In the genomic region with DNA sequence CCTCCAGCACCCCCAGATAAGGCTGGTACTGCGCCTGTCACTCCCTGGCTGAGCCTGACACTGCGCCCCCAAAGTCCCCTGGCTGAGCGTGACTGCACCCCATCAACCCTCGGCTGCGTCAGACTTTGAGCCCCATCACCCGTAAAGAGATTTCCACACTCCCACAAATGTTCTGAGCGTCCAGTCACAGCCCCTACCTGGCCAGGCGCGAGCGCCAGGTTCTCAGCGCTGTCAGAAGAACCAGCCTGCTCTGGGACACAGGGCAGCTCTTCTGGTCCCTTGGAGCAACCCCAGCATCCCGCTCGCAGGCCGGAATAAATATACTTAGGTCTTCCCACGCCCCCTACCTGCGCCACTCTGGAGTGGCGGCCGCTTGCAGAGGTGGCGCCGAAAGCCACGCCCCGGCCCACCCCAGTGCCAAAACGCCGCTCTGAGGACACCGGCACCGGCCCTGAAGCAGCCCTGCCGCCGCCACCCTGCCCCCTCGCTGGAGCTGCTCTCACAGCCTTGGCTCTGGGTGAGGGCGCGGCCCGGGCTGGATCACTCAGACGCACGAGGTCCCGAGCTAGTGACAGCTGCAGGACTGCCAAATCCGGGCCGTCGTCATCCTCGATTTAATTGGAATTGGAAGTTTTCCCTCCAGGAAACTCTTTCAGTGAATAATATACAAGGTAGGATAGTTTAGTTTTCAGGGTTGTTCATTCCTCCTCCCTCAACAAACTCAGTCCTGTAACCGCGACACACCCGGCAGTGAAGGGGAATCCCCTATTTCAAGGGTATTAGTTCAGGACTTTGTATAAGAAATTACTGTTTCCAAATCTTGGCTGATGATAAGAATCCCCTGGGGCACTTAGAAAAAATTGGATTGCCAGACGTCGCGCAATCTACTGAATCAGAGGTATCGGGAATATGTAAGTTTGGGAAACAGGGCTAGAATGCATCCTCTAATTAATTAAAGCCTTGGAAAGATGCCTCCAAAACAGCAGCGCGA, we compare ENCODE assay signal across 8 cellular contexts. TPM values are rescaled to one million over a fixed set of nuclear protein-coding genes. Genes with fewer than 3 reads are reported as not detected.
DNase-seq lines count a peak whose midpoint lies in the region; ATAC-seq, FAIRE-seq and TF ChIP-seq lines count a peak whose summit lies in the region.

No MANE protein-coding gene starts in this region.

- BruUV-seq in endothelial cell of umbilical vein (replicated peaks; lab: Mats Ljungman, UMichigan) = no TSS peak

- H3K9me3 ChIP-seq in endothelial cell of umbilical vein (replicated peaks; ENCODE audit: control insufficient read depth, insufficient read depth, low read length) (no peaks in the 10 kb centered on the region), mucosa of descending colon (no peaks in the 10 kb centered on the region)

- H3K4me2 ChIP-seq in endothelial cell of umbilical vein (ENCODE audit: insufficient read depth, low read length) = peak overlapping the region; percentile 92

- H3K9me1 ChIP-seq in endothelial cell of umbilical vein (replicated peaks; ENCODE audit: control insufficient read depth, extremely low read depth, insufficient read depth, low read length) = no peaks in the 10 kb centered on the region

- no peaks in the 10 kb centered on the region for H4K20me1 ChIP-seq in endothelial cell of umbilical vein (replicated peaks; ENCODE audit: control insufficient read depth, extremely low read depth, insufficient read depth, low read length)

- no peak overlapping the region for H3K27ac ChIP-seq in endothelial cell of umbilical vein (ENCODE audit: insufficient read depth, low read depth, low read length)

- CTCF ChIA-PET in activated CD8-positive, alpha-beta memory T cell treated with anti-CD3 and anti-CD28 coated beads, Interleukin-2, amount 10 ng/mL, durations not matched to agents 7 days and 5 days (lab: Charles Lee) = interaction anchor here (0.6 to 5.5 kb wide), 28 partner anchors 11 to 483 kb away, joined by 3 to 75 read pairs (median 4); no protein-coding TSS in a partner anchor
- CTCF ChIA-PET in endothelial cell of umbilical vein (lab: Charles Lee) = interaction anchor here (0.6 to 6.4 kb wide), 17 partner anchors 8 to 1129 kb away, joined by 3 to 58 read pairs (median 6); no protein-coding TSS in a partner anchor

- H3K4me3 ChIP-seq in endothelial cell of umbilical vein (replicated peaks in 1 of 3; ENCODE audit: insufficient read depth in 1 of 3, low read depth in 1 of 3, low read length in 3 of 3) = peak overlapping the region; percentile 25 to 51 (median 47)
- peak overlapping the region; percentile 69 for H3K4me3 ChIP-seq in mucosa of descending colon

- H3K4me3 Mint-ChIP-seq in activated CD8-positive, alpha-beta memory T cell treated with anti-CD3 and anti-CD28 coated beads, Interleukin-2, amount 10 ng/mL, durations not matched to agents 7 days and 5 days = peak overlapping the region; percentile 89

- H3K27me3 ChIP-seq in endothelial cell of umbilical vein (ENCODE audit: control insufficient read depth in 2 of 2, insufficient read depth in 2 of 2, low read length in 2 of 2) = no peaks in the 10 kb centered on the region

- peaks cover 24% of the 10 kb centered on the region for H3K4me1 ChIP-seq in endothelial cell of umbilical vein (ENCODE audit: control insufficient read depth, extremely low read depth, insufficient read depth, low read length)
- peaks cover 21% of the 10 kb centered on the region for H3K4me1 ChIP-seq in mucosa of descending colon (ENCODE audit: low read depth)

- peaks cover 33% of the 10 kb centered on the region for H3K4me1 Mint-ChIP-seq in activated CD8-positive, alpha-beta memory T cell treated with anti-CD3 and anti-CD28 coated beads, Interleukin-2, amount 10 ng/mL, durations not matched to agents 7 days and 5 days

- no peak for TF ChIP-seq POLR2A in endothelial cell of umbilical vein (IDR thresholded peaks at IDR 0.05; ENCODE audit: low read depth, low read length)

- no peak overlapping the region for H3K9ac ChIP-seq in endothelial cell of umbilical vein (replicated peaks; ENCODE audit: extremely low read depth, insufficient read depth, low read length)

- H3K27me3 Mint-ChIP-seq in activated CD8-positive, alpha-beta memory T cell treated with anti-CD3 and anti-CD28 coated beads, Interleukin-2, amount 10 ng/mL, durations not matched to agents 7 days and 5 days = no peaks in the 10 kb centered on the region

- H3K36me3 Mint-ChIP-seq in activated CD8-positive, alpha-beta memory T cell treated with anti-CD3 and anti-CD28 coated beads, Interleukin-2, amount 10 ng/mL, durations not matched to agents 7 days and 5 days = peaks cover 9% of the 10 kb centered on the region

- H2AFZ ChIP-seq in endothelial cell of umbilical vein (ENCODE audit: low read depth, low read length) = peak overlapping the region; percentile 80

- TF ChIP-seq CTCF in endothelial cell of umbilical vein (IDR thresholded peaks at IDR 0.05; ENCODE audit: extremely low read depth in 1 of 2, insufficient read depth in 1 of 2, low read depth in 1 of 2, low read length in 2 of 2) = peak in 1 of 2 donors; percentile 11
- peak; percentile 17 for TF ChIP-seq CTCF in mucosa of descending colon (IDR thresholded peaks at IDR 0.05)

- dilution Hi-C loops in endothelial cell of umbilical vein (cut with MboI; ENCODE audit: extremely low pct_ligation_motif_present, low sequenced_read_pairs) = no loop called here

- no peak for FAIRE-seq in endothelial cell of umbilical vein (lab: Jason Lieb, UNC)

- peaks cover 24% of the 10 kb centered on the region for H3K79me2 ChIP-seq in endothelial cell of umbilical vein (ENCODE audit: control insufficient read depth, insufficient read depth, low read length)

- intact Hi-C loops in endothelial cell of umbilical vein (cut with micrococcal nuclease) = loop anchor here (1.0 to 10.0 kb wide), 6 partner anchors 53 to 867 kb away; no protein-coding TSS in a partner anchor
- intact Hi-C loops in mucosa of descending colon (cut with DNase I, micrococcal nuclease) = loop anchor here in 1 of 2 donors (5.0 to 10.0 kb wide), 2 partner anchors 42 to 165 kb away; no protein-coding TSS in a partner anchor

- POLR2A ChIA-PET in endothelial cell of umbilical vein (lab: Charles Lee) = interaction anchor here (1.1 to 1.5 kb wide), 3 partner anchors 8 to 142 kb away, joined by 3 to 5 read pairs (median 3); a partner anchor contains a TSS

- H3K36me3 ChIP-seq in endothelial cell of umbilical vein (ENCODE audit: control insufficient read depth in 2 of 2, extremely low read depth in 1 of 2, insufficient read depth in 2 of 2, low read length in 2 of 2) (no peaks in the 10 kb centered on the region), mucosa of descending colon (ENCODE audit: low read depth) (no peaks in the 10 kb centered on the region)

- no peaks in the 10 kb centered on the region for H3K9me3 Mint-ChIP-seq in activated CD8-positive, alpha-beta memory T cell treated with anti-CD3 and anti-CD28 coated beads, Interleukin-2, amount 10 ng/mL, durations not matched to agents 7 days and 5 days (ENCODE audit: low read depth)

- ATAC-seq in HG02840 (IDR thresholded peaks at IDR 0.05; ENCODE audit: low FRiP score, unreplicated experiment) = peak; percentile 35
- ATAC-seq in activated CD8-positive, alpha-beta memory T cell treated with anti-CD3 and anti-CD28 coated beads, Interleukin-2, amount 10 ng/mL, durations not matched to agents 7 days and 5 days = peak; percentile 59
- ATAC-seq in mucosa of descending colon = peak; percentile 65

- H3K27ac Mint-ChIP-seq in activated CD8-positive, alpha-beta memory T cell treated with anti-CD3 and anti-CD28 coated beads, Interleukin-2, amount 10 ng/mL, durations not matched to agents 7 days and 5 days = peak overlapping the region; percentile 84

- DNase-seq in NCI-H1436 (lab: John Stamatoyannopoulos, UW) (peak; percentile 57), NCI-H1436 treated with DMSO at 0.1 percent for 48 hours (lab: John Stamatoyannopoulos, UW) (no peak), NCI-H460 (ENCODE audit: extremely low read depth, low read depth) (peak; percentile 32), endothelial cell of umbilical vein (ENCODE audit: low read depth, low spot score) (peak; percentile 34), mucosa of descending colon (peak; percentile 87 to 94 (median 89))
- DNase-seq in activated CD8-positive, alpha-beta memory T cell treated with anti-CD3 and anti-CD28 coated beads, Interleukin-2, amount 10 ng/mL, durations not matched to agents 7 days and 5 days = peak; percentile 87
- DNase-seq in stimulated activated CD8-positive, alpha-beta memory T cell treated with anti-CD3 and anti-CD28 coated beads, Interleukin-4, amount 100 ng/mL, for 48 hours = peak; percentile 77

TF ChIP-seq in endothelial cell of umbilical vein, 7 proteins besides CTCF, POLR2A, EP300 and RAD21:
- TF ChIP-seq MYC (IDR thresholded peaks at IDR 0.05; ENCODE audit: low read depth, low read length) = no peak
- no peak for TF ChIP-seq FOS (IDR thresholded peaks at IDR 0.05; ENCODE audit: borderline replicate concordance, insufficient read depth, low read length)
- TF ChIP-seq, protein P1, sequence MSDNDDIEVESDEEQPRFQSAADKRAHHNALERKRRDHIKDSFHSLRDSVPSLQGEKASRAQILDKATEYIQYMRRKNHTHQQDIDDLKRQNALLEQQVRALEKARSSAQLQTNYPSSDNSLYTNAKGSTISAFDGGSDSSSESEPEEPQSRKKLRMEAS (IDR thresholded peaks at IDR 0.05; ENCODE audit: insufficient read depth, insufficient read length) = no peak
- TF ChIP-seq EZH2 (IDR thresholded peaks at IDR 0.05; ENCODE audit: borderline replicate concordance, low read depth, low read length, severe bottlenecking) = no peak
- TF ChIP-seq GATA2 (IDR thresholded peaks at IDR 0.05; ENCODE audit: insufficient read depth, insufficient read length, low read depth, low read length) = no peak
- no peak for TF ChIP-seq POLR2AphosphoS5 (IDR thresholded peaks at IDR 0.05; ENCODE audit: insufficient read depth, low read depth, low read length)
- TF ChIP-seq JUN (IDR thresholded peaks at IDR 0.05; ENCODE audit: borderline replicate concordance, insufficient read depth, insufficient read length, low read depth) = no peak

RNA-seq across cellular contexts. Expression of a gene that starts 1.2 kb away (rescaled TPM):
- 21.2 and 22.1 TPM in 2 replicates for total RNA-seq in NCI-H460 (2014; rRNA removed; shearing (Covaris generic))
- polyA plus RNA-seq in NCI-H460 (2014; cell fraction: nucleus; rRNA removed) = 10.5 and 18.7 TPM in 2 replicates
- 10 to 100 TPM; 57.0 to 78.8 TPM for total RNA-seq in activated CD8-positive, alpha-beta memory T cell treated with anti-CD3 and anti-CD28 coated beads, Interleukin-2, amount 10 ng/mL, durations not matched to agents 7 days and 5 days
- total RNA-seq in endothelial cell of umbilical vein (44.3 and 47.5 TPM in 2 replicates), mucosa of descending colon (100 to 1,000 TPM in 1 of 3 donors, 10 to 100 TPM in 2; 63.6 to 124 (median 99.3) TPM)
- 41.6 and 53.8 TPM in 2 replicates for polyA plus RNA-seq in endothelial cell of umbilical vein
- 38.6 and 44.3 TPM in 2 replicates for polyA plus RNA-seq in endothelial cell of umbilical vein (2011; cell fraction: cytosol; rRNA removed)
- 53.3 and 65.5 TPM in 2 replicates for polyA plus RNA-seq in endothelial cell of umbilical vein (2011; cell fraction: nucleus; rRNA removed)
- 49.7 and 51.9 TPM in 2 replicates for polyA plus RNA-seq in endothelial cell of umbilical vein (2012)
- 180 and 219 TPM in 2 replicates for polyA minus RNA-seq in endothelial cell of umbilical vein
- polyA minus RNA-seq in endothelial cell of umbilical vein (2011; cell fraction: cytosol; rRNA and poly(A)+ RNA removed) = 17.1 TPM
- 127 and 203 TPM in 2 replicates for polyA minus RNA-seq in endothelial cell of umbilical vein (2011; cell fraction: nucleus; rRNA and poly(A)+ RNA removed)
